22 cellular contexts compared by ENCODE assay signal in genomic region chr5:105304859-105305258, GRCh38.
"Had no signal": no experiment of that assay in that cellular context is flagged by ENCODE, and none has a peak within 500 bp of the region (broad histone marks: within the 10 kb centered on the region; RNA-seq: fewer than 3 reads in every experiment).

No MANE protein-coding gene starts in this region.

- H3K27me3 Mint-ChIP-seq: activated CD4-positive, alpha-beta T cell treated with anti-CD3 and anti-CD28 coated beads, Interleukin-2, amount 10 ng/mL, durations not matched to agents 7 days and 5 days; activated CD8-positive, alpha-beta memory T cell treated with anti-CD3 and anti-CD28 coated beads, Interleukin-2, amount 10 ng/mL, durations not matched to agents 7 days and 5 days; activated CD8-positive, alpha-beta T cell treated with anti-CD3 and anti-CD28 coated beads for 36 hours; activated naive CD8-positive, alpha-beta T cell treated with anti-CD3 and anti-CD28 coated beads, Interleukin-2, amount 50 U/mL, for 24 hours; memory B cell; stimulated activated naive CD8-positive, alpha-beta T cell treated with anti-CD3 and anti-CD28 coated beads, Interleukin-15, amount 100 ng/mL, for 72 hours had no signal

- H3K27ac ChIP-seq: body of pancreas, esophagus squamous epithelium, gastroesophageal sphincter, heart left ventricle, ovary, tibial artery had no signal

- ATAC-seq: activated CD4-positive, CD25-positive, alpha-beta regulatory T cell treated with anti-CD3 and anti-CD28 coated beads, Interleukin-2, amount 50 U/mL, for 24 hours; activated CD8-positive, alpha-beta memory T cell treated with anti-CD3 and anti-CD28 coated beads, Interleukin-2, amount 10 ng/mL, durations not matched to agents 7 days and 5 days; activated CD8-positive, alpha-beta T cell treated with anti-CD3 and anti-CD28 coated beads for 36 hours; activated naive CD8-positive, alpha-beta T cell treated with anti-CD3 and anti-CD28 coated beads, Interleukin-2, amount 50 U/mL, for 24 hours; body of pancreas; gastroesophageal sphincter; heart left ventricle; left cardiac atrium; right cardiac atrium; stimulated activated effector memory CD8-positive, alpha-beta T cell treated with anti-CD3 and anti-CD28 coated beads, Interleukin-12 subunit alpha, Interleukin-12 subunit beta, amount 100 ng/mL, for 72 hours; stimulated activated naive CD8-positive, alpha-beta T cell treated with anti-CD3 and anti-CD28 coated beads, Interleukin-15, amount 100 ng/mL, for 72 hours had no signal

- H3K4me1 Mint-ChIP-seq: activated CD4-positive, alpha-beta T cell treated with anti-CD3 and anti-CD28 coated beads, Interleukin-2, amount 10 ng/mL, durations not matched to agents 7 days and 5 days; activated CD8-positive, alpha-beta memory T cell treated with anti-CD3 and anti-CD28 coated beads, Interleukin-2, amount 10 ng/mL, durations not matched to agents 7 days and 5 days; activated naive CD8-positive, alpha-beta T cell treated with anti-CD3 and anti-CD28 coated beads, Interleukin-2, amount 50 U/mL, for 24 hours; memory B cell; stimulated activated effector memory CD8-positive, alpha-beta T cell treated with anti-CD3 and anti-CD28 coated beads, Interleukin-12 subunit alpha, Interleukin-12 subunit beta, amount 100 ng/mL, for 72 hours; stimulated activated naive CD8-positive, alpha-beta T cell treated with anti-CD3 and anti-CD28 coated beads, Interleukin-15, amount 100 ng/mL, for 72 hours had no signal

- H3K36me3 Mint-ChIP-seq: activated CD8-positive, alpha-beta memory T cell treated with anti-CD3 and anti-CD28 coated beads, Interleukin-2, amount 10 ng/mL, durations not matched to agents 7 days and 5 days; memory B cell; stimulated activated effector memory CD8-positive, alpha-beta T cell treated with anti-CD3 and anti-CD28 coated beads, Interleukin-12 subunit alpha, Interleukin-12 subunit beta, amount 100 ng/mL, for 72 hours had no signal

- H3K4me3 Mint-ChIP-seq: activated CD4-positive, alpha-beta T cell treated with anti-CD3 and anti-CD28 coated beads, Interleukin-2, amount 10 ng/mL, durations not matched to agents 7 days and 5 days; activated CD8-positive, alpha-beta memory T cell treated with anti-CD3 and anti-CD28 coated beads, Interleukin-2, amount 10 ng/mL, durations not matched to agents 7 days and 5 days; activated CD8-positive, alpha-beta T cell treated with anti-CD3 and anti-CD28 coated beads for 36 hours; activated naive CD8-positive, alpha-beta T cell treated with anti-CD3 and anti-CD28 coated beads, Interleukin-2, amount 50 U/mL, for 24 hours; memory B cell; stimulated activated effector memory CD8-positive, alpha-beta T cell treated with anti-CD3 and anti-CD28 coated beads, Interleukin-12 subunit alpha, Interleukin-12 subunit beta, amount 100 ng/mL, for 72 hours; stimulated activated naive CD8-positive, alpha-beta T cell treated with anti-CD3 and anti-CD28 coated beads, Interleukin-15, amount 100 ng/mL, for 72 hours had no signal

- H3K27me3 ChIP-seq: body of pancreas, esophagus squamous epithelium, gastroesophageal sphincter, heart left ventricle, ovary, tibial artery had no signal

- H3K4me3 ChIP-seq: body of pancreas, esophagus squamous epithelium, gastroesophageal sphincter, heart left ventricle, ovary, tibial artery had no signal

- H3K27ac Mint-ChIP-seq: activated CD4-positive, alpha-beta T cell treated with anti-CD3 and anti-CD28 coated beads, Interleukin-2, amount 10 ng/mL, durations not matched to agents 7 days and 5 days; activated CD8-positive, alpha-beta memory T cell treated with anti-CD3 and anti-CD28 coated beads, Interleukin-2, amount 10 ng/mL, durations not matched to agents 7 days and 5 days; activated CD8-positive, alpha-beta T cell treated with anti-CD3 and anti-CD28 coated beads for 36 hours; activated naive CD8-positive, alpha-beta T cell treated with anti-CD3 and anti-CD28 coated beads, Interleukin-2, amount 50 U/mL, for 24 hours; memory B cell; stimulated activated effector memory CD8-positive, alpha-beta T cell treated with anti-CD3 and anti-CD28 coated beads, Interleukin-12 subunit alpha, Interleukin-12 subunit beta, amount 100 ng/mL, for 72 hours; stimulated activated naive CD8-positive, alpha-beta T cell treated with anti-CD3 and anti-CD28 coated beads, Interleukin-15, amount 100 ng/mL, for 72 hours had no signal

- H3K4me1 ChIP-seq: body of pancreas, esophagus squamous epithelium, gastroesophageal sphincter, heart left ventricle, tibial artery had no signal

- H3K36me3 ChIP-seq: esophagus squamous epithelium, gastroesophageal sphincter, heart left ventricle, ovary, tibial artery had no signal

- H3K9me3 Mint-ChIP-seq: activated CD4-positive, alpha-beta T cell treated with anti-CD3 and anti-CD28 coated beads, Interleukin-2, amount 10 ng/mL, durations not matched to agents 7 days and 5 days; stimulated activated naive CD8-positive, alpha-beta T cell treated with anti-CD3 and anti-CD28 coated beads, Interleukin-15, amount 100 ng/mL, for 72 hours had no signal

- H3K9me3 ChIP-seq: body of pancreas, esophagus squamous epithelium, gastroesophageal sphincter, ovary, tibial artery had no signal

- DNase-seq: activated CD4-positive, alpha-beta T cell treated with anti-CD3 and anti-CD28 coated beads, Interleukin-2, amount 10 ng/mL, durations not matched to agents 7 days and 5 days; activated CD8-positive, alpha-beta memory T cell treated with anti-CD3 and anti-CD28 coated beads, Interleukin-2, amount 10 ng/mL, durations not matched to agents 7 days and 5 days; activated CD8-positive, alpha-beta T cell treated with anti-CD3 and anti-CD28 coated beads for 36 hours; activated effector memory CD4-positive, alpha-beta T cell treated with anti-CD3 and anti-CD28 coated beads, Interleukin-2, amount 50 U/mL, for 16 hours; activated naive CD4-positive, alpha-beta T cell treated with anti-CD3 and anti-CD28 coated beads, Interleukin-2, amount 50 U/mL, for 16 hours; activated naive CD8-positive, alpha-beta T cell treated with anti-CD3 and anti-CD28 coated beads, Interleukin-2, amount 50 U/mL, for 24 hours; activated T-cell treated with anti-CD3 and anti-CD28 coated beads for 4 hours; body of pancreas; effector memory CD4-positive, alpha-beta T cell; esophagus squamous epithelium; heart left ventricle; islet precursor cell; left cardiac atrium; ovary; right cardiac atrium; stimulated activated CD4-positive, alpha-beta T cell treated with anti-CD3 and anti-CD28 coated beads, Interleukin-1b, Interleukin-23, amount 100 ng/mL, for 48 hours; stimulated activated naive CD8-positive, alpha-beta T cell treated with anti-CD3 and anti-CD28 coated beads, Interleukin-15, amount 100 ng/mL, for 72 hours; tibial artery had no signal
